In genomic region chr17:21193031-21193430, GRCh38 we compare ENCODE assay signal across 22 cellular contexts. TPM values are rescaled to one million over a fixed set of nuclear protein-coding genes. Genes with fewer than 3 reads are reported as not detected.
DNase-seq lines count a peak whose midpoint lies in the region; ATAC-seq, FAIRE-seq and TF ChIP-seq lines count a peak whose summit lies in the region.
"Had no signal": no experiment of that assay in that cellular context is flagged by ENCODE, and none has a peak within 500 bp of the region (broad histone marks: within the 10 kb centered on the region; RNA-seq: fewer than 3 reads in every experiment).

No MANE protein-coding gene starts in this region.

- no peak overlapping the region for H3K4me2 ChIP-seq in OCI-LY1 (ENCODE audit: low read length)

- H3K9me2 ChIP-seq in OCI-LY1 (ENCODE audit: low read depth, low read length): no peaks in the 10 kb centered on the region

- intact Hi-C loops in activated CD4-positive, alpha-beta T cell treated with anti-CD3 and anti-CD28 coated beads for 36 hours (cut with DNase I, micrococcal nuclease): no loop called here
- intact Hi-C loops in activated CD4-positive, alpha-beta T cell treated with anti-CD3 and anti-CD28 coated beads, Interleukin-2, amount 10 ng/mL, durations not matched to agents 24 days and 14 days (cut with micrococcal nuclease): no loop called here
- intact Hi-C loops in kidney (cut with DNase I): no loop called here
- intact Hi-C loops in lower lobe of right lung (cut with DNase I): no loop called here

- no peaks in the 10 kb centered on the region for H3F3A ChIP-seq in OCI-LY1 (ENCODE audit: insufficient read depth, low read length)

- POLR2A ChIA-PET in activated CD4-positive, alpha-beta T cell treated with anti-CD3 and anti-CD28 coated beads for 36 hours (lab: Charles Lee): interaction anchor here (0.6 kb wide), 1 partner anchor 248 kb away, joined by 8 read pairs; no protein-coding TSS in a partner anchor

- peak; percentile 42 for ATAC-seq in activated CD4-positive, alpha-beta T cell treated with anti-CD3 and anti-CD28 coated beads for 36 hours
- peak; percentile 59 for ATAC-seq in HG02870 (IDR thresholded peaks at IDR 0.05; ENCODE audit: unreplicated experiment)
- ATAC-seq in lower lobe of right lung: no peak
- ATAC-seq: naive thymus-derived CD8-positive, alpha-beta T cell had no signal

- H3K9me3 ChIP-seq in OCI-LY1 (ENCODE audit: low read length): no peaks in the 10 kb centered on the region
- no peaks in the 10 kb centered on the region for H3K9me3 ChIP-seq in kidney (ENCODE audit: control insufficient read depth in 1 of 2, low read length in 2 of 2)
- no peaks in the 10 kb centered on the region for H3K9me3 ChIP-seq in lower lobe of right lung
- H3K9me3 ChIP-seq: pancreas, sigmoid colon had no signal

- no peaks in the 10 kb centered on the region for H3K9me3 Mint-ChIP-seq in activated CD4-positive, alpha-beta T cell treated with anti-CD3 and anti-CD28 coated beads for 36 hours (ENCODE audit: low read depth)
- no peaks in the 10 kb centered on the region for H3K9me3 Mint-ChIP-seq in activated CD4-positive, alpha-beta T cell treated with anti-CD3 and anti-CD28 coated beads, Interleukin-2, amount 10 ng/mL, durations not matched to agents 24 days and 14 days
- H3K9me3 Mint-ChIP-seq: brain; H9; naive thymus-derived CD8-positive, alpha-beta T cell had no signal

- no peak for TF ChIP-seq CTCF in OCI-LY1 (IDR thresholded peaks at IDR 0.05; ENCODE audit: low read length)
- no peak for TF ChIP-seq CTCF in kidney (IDR thresholded peaks at IDR 0.05; ENCODE audit: borderline replicate concordance, extremely low read depth, insufficient read depth)
- TF ChIP-seq CTCF in lower lobe of right lung (IDR thresholded peaks at IDR 0.05): no peak

- H3K9ac ChIP-seq in OCI-LY1 (ENCODE audit: low read length) (no peak overlapping the region), kidney (ENCODE audit: low read length in 2 of 2) (no peak overlapping the region)

- no peaks in the 10 kb centered on the region for H4K20me1 ChIP-seq in OCI-LY1 (ENCODE audit: insufficient read depth, low read length)

- H3K4me3 ChIP-seq in OCI-LY1 (ENCODE audit: low read depth, low read length, poor library complexity, severe bottlenecking) (no peak overlapping the region), kidney (ENCODE audit: low read length in 2 of 2) (no peak overlapping the region), lower lobe of right lung (no peak overlapping the region)
- H3K4me3 ChIP-seq: coronary artery, pancreas, sigmoid colon had no signal

- peak overlapping the region; percentile 79 for H3K27ac ChIP-seq in OCI-LY1 (ENCODE audit: low read depth, low read length, poor library complexity, severe bottlenecking)
- no peak overlapping the region for H3K27ac ChIP-seq in kidney (ENCODE audit: low read depth in 2 of 2, low read length in 2 of 2)
- no peak overlapping the region for H3K27ac ChIP-seq in lower lobe of right lung
- H3K27ac ChIP-seq: coronary artery, pancreas, sigmoid colon had no signal

- CTCF ChIA-PET in activated CD4-positive, alpha-beta T cell treated with anti-CD3 and anti-CD28 coated beads for 36 hours (lab: Charles Lee): interaction anchor here (1.1 kb wide), 1 partner anchor 312 kb away, joined by 3 read pairs; no protein-coding TSS in a partner anchor

- no peaks in the 10 kb centered on the region for H3K4me1 Mint-ChIP-seq in activated CD4-positive, alpha-beta T cell treated with anti-CD3 and anti-CD28 coated beads for 36 hours
- H3K4me1 Mint-ChIP-seq in activated CD4-positive, alpha-beta T cell treated with anti-CD3 and anti-CD28 coated beads, Interleukin-2, amount 10 ng/mL, durations not matched to agents 24 days and 14 days: no peaks in the 10 kb centered on the region

- H3K27ac Mint-ChIP-seq in activated CD4-positive, alpha-beta T cell treated with anti-CD3 and anti-CD28 coated beads for 36 hours: no peak overlapping the region
- no peak overlapping the region for H3K27ac Mint-ChIP-seq in activated CD4-positive, alpha-beta T cell treated with anti-CD3 and anti-CD28 coated beads, Interleukin-2, amount 10 ng/mL, durations not matched to agents 24 days and 14 days
- H3K27ac Mint-ChIP-seq: brain had no signal

- no peak for FAIRE-seq in kidney (lab: Jason Lieb, UNC)
- FAIRE-seq: endothelial cell of umbilical vein, pancreas had no signal

- H2AFZ ChIP-seq in OCI-LY1 (ENCODE audit: low read length): no peak overlapping the region

- H3K79me2 ChIP-seq in OCI-LY1 (ENCODE audit: insufficient read depth, low read length): no peaks in the 10 kb centered on the region

- H3K4me1 ChIP-seq in OCI-LY1 (ENCODE audit: insufficient read depth, low read length, severe bottlenecking) (peaks cover 32% of the 10 kb centered on the region), kidney (ENCODE audit: control insufficient read depth in 1 of 2, insufficient read depth in 1 of 2, low read depth in 1 of 2, low read length in 2 of 2) (no peaks in the 10 kb centered on the region), lower lobe of right lung (no peaks in the 10 kb centered on the region)
- H3K4me1 ChIP-seq: pancreas had no signal

- peak; percentile 22 for DNase-seq in activated CD4-positive, alpha-beta T cell treated with anti-CD3 and anti-CD28 coated beads for 36 hours
- DNase-seq in activated CD4-positive, alpha-beta T cell treated with anti-CD3 and anti-CD28 coated beads, Interleukin-2, amount 10 ng/mL, durations not matched to agents 24 days and 14 days: no peak
- DNase-seq in myocyte (ENCODE audit: low read depth) (peak; percentile 51), kidney (no peak), lower lobe of right lung (no peak)
- DNase-seq in activated CD4-positive, CD25-positive, alpha-beta regulatory T cell (lab: John Stamatoyannopoulos, UW): no peak
- DNase-seq: activated CD4-positive, alpha-beta T cell treated with anti-CD3 and anti-CD28 coated beads for 1 hour; activated naive CD4-positive, alpha-beta T cell treated with Interleukin-2 at 50 U/mL for 16 hours; GDM1; H9; kidney glomerular epithelial cell; mesenchymal stem cell; naive thymus-derived CD8-positive, alpha-beta T cell; NCI-H524 treated with DMSO at 0.1 percent for 48 hours; pancreas; sigmoid colon; T1000 had no signal

- peaks cover 33% of the 10 kb centered on the region for H3K36me3 Mint-ChIP-seq in activated CD4-positive, alpha-beta T cell treated with anti-CD3 and anti-CD28 coated beads for 36 hours (ENCODE audit: low read depth)
- peaks cover 29% of the 10 kb centered on the region for H3K36me3 Mint-ChIP-seq in activated CD4-positive, alpha-beta T cell treated with anti-CD3 and anti-CD28 coated beads, Interleukin-2, amount 10 ng/mL, durations not matched to agents 24 days and 14 days (ENCODE audit: low read depth)

- H3K27me3 Mint-ChIP-seq in activated CD4-positive, alpha-beta T cell treated with anti-CD3 and anti-CD28 coated beads for 36 hours: no peaks in the 10 kb centered on the region
- H3K27me3 Mint-ChIP-seq in activated CD4-positive, alpha-beta T cell treated with anti-CD3 and anti-CD28 coated beads, Interleukin-2, amount 10 ng/mL, durations not matched to agents 24 days and 14 days: no peaks in the 10 kb centered on the region
- H3K27me3 Mint-ChIP-seq: brain; naive thymus-derived CD8-positive, alpha-beta T cell had no signal

- H3K27me3 ChIP-seq in OCI-LY1 (ENCODE audit: insufficient read depth, low read length) (no peaks in the 10 kb centered on the region), lower lobe of right lung (ENCODE audit: low read depth) (no peaks in the 10 kb centered on the region)
- H3K27me3 ChIP-seq: pancreas, sigmoid colon had no signal

- H3K36me3 ChIP-seq in OCI-LY1 (ENCODE audit: insufficient read depth, low read length): peaks cover 16% of the 10 kb centered on the region
- peaks cover 2 to 12% of the 10 kb centered on the region in 2 donors for H3K36me3 ChIP-seq in kidney (ENCODE audit: control insufficient read depth in 1 of 2, insufficient read depth in 2 of 2, low read length in 2 of 2)
- H3K36me3 ChIP-seq in lower lobe of right lung: peaks cover 50% of the 10 kb centered on the region

- H3K4me3 Mint-ChIP-seq in activated CD4-positive, alpha-beta T cell treated with anti-CD3 and anti-CD28 coated beads for 36 hours: no peak overlapping the region
- H3K4me3 Mint-ChIP-seq in activated CD4-positive, alpha-beta T cell treated with anti-CD3 and anti-CD28 coated beads, Interleukin-2, amount 10 ng/mL, durations not matched to agents 24 days and 14 days: no peak overlapping the region
- H3K4me3 Mint-ChIP-seq: brain; H9; naive thymus-derived CD8-positive, alpha-beta T cell had no signal

RNA-seq across cellular contexts. Expression of gene TMEM11, which starts 20.9 kb away (rescaled TPM):
- 10 to 100 TPM; 28.9 to 40.4 TPM for total RNA-seq in activated CD4-positive, alpha-beta T cell treated with anti-CD3 and anti-CD28 coated beads for 36 hours
- 33.5 and 34.7 TPM in 2 replicates for total RNA-seq in activated CD4-positive, alpha-beta T cell treated with anti-CD3 and anti-CD28 coated beads, Interleukin-2, amount 10 ng/mL, durations not matched to agents 24 days and 14 days
- total RNA-seq in myocyte (26.3 and 44.3 TPM in 2 replicates), kidney (17.4 TPM), lower lobe of right lung (20.2 TPM)
- 38.5 TPM for polyA plus RNA-seq in myocyte (2012)
- 34.2 TPM for polyA plus RNA-seq in kidney (ENCODE audit: insufficient read depth, low read depth, low replicate concordance)

Comparison
In these comparisons a context has a peak if more than half of its experiments do, and no peak if none do; other contexts are left out.
1. DNase-seq: peak in activated CD4-positive, alpha-beta T cell treated with anti-CD3 and anti-CD28 coated beads for 36 hours (single experiment) and myocyte (single experiment); none in activated CD4-positive, alpha-beta T cell treated with anti-CD3 and anti-CD28 coated beads, Interleukin-2, amount 10 ng/mL, durations not matched to agents 24 days and 14 days (single experiment), kidney (single experiment), activated CD4-positive, CD25-positive, alpha-beta regulatory T cell (0 of 4) and lower lobe of right lung (single experiment).
2. ATAC-seq: peak in activated CD4-positive, alpha-beta T cell treated with anti-CD3 and anti-CD28 coated beads for 36 hours (single experiment) and HG02870 (single experiment); none in lower lobe of right lung (0 of 2).